Comparison of ENCODE assay signal across 8 cellular contexts in genomic region chr4:47531241-47531953, GRCh38. TPM values are rescaled to one million over a fixed set of nuclear protein-coding genes. Genes with fewer than 3 reads are reported as not detected.
DNase-seq lines count a peak whose midpoint lies in the region; ATAC-seq and TF ChIP-seq lines count a peak whose summit lies in the region.

No MANE protein-coding gene starts in this region.

- no peak overlapping the region for H3K14ac ChIP-seq in neuronal stem cell (ENCODE audit: low read length)

- H2AFZ ChIP-seq in neuronal stem cell (ENCODE audit: low read length) = no peak overlapping the region

- H2BK120ac ChIP-seq in neuronal stem cell (ENCODE audit: low read depth, low read length) = no peak overlapping the region

- H3K4ac ChIP-seq in neuronal stem cell (ENCODE audit: low read length) = no peak overlapping the region

- H3K18ac ChIP-seq in neuronal stem cell (ENCODE audit: low read length) = no peak overlapping the region

- TF ChIP-seq CTCF in Calu3 (IDR thresholded peaks at IDR 0.05; ENCODE audit: unreplicated experiment) (no peak), endothelial cell (IDR thresholded peaks at IDR 0.05; ENCODE audit: unreplicated experiment) (no peak)

- H3K4me1 Mint-ChIP-seq in Calu3 (ENCODE audit: low read depth, unreplicated experiment) (peaks cover 12% of the 10 kb centered on the region), endothelial cell (ENCODE audit: unreplicated experiment) (peaks cover 14% of the 10 kb centered on the region)

- no peak overlapping the region for H4K91ac ChIP-seq in neuronal stem cell (ENCODE audit: low read depth, low read length, poor library complexity)

- no peak overlapping the region for H3K4me3 ChIP-seq in neuronal stem cell (ENCODE audit: low read length in 2 of 2)

- intact Hi-C loops in Calu3 (cut with micrococcal nuclease; ENCODE audit: unreplicated experiment) = loop anchor here (2.0 kb wide), 1 partner anchor 21 kb away; no protein-coding TSS in a partner anchor

- H3K23ac ChIP-seq in neuronal stem cell (ENCODE audit: low read depth, low read length, poor library complexity) = no peak overlapping the region

- H2AK5ac ChIP-seq in neuronal stem cell (ENCODE audit: low read depth, low read length) = no peak overlapping the region

- no peak overlapping the region for H3K4me3 Mint-ChIP-seq in Calu3 (ENCODE audit: low read depth, unreplicated experiment)
- no peak overlapping the region for H3K4me3 Mint-ChIP-seq in endothelial cell (ENCODE audit: unreplicated experiment)

- H3K9me3 ChIP-seq in neuronal stem cell (replicated peaks in 1 of 2; ENCODE audit: control insufficient read depth in 2 of 2, insufficient read depth in 1 of 2, low read depth in 1 of 2, low read length in 2 of 2) = no peaks in the 10 kb centered on the region

- no peaks in the 10 kb centered on the region for H3K36me3 Mint-ChIP-seq in Calu3 (ENCODE audit: insufficient read depth, unreplicated experiment)
- peaks cover 16% of the 10 kb centered on the region for H3K36me3 Mint-ChIP-seq in endothelial cell (ENCODE audit: low read depth, unreplicated experiment)

- peak; percentile 100 for ATAC-seq in GM21423 (IDR thresholded peaks at IDR 0.05; ENCODE audit: unreplicated experiment)

- no peak overlapping the region for H2BK12ac ChIP-seq in neuronal stem cell (ENCODE audit: low read length)

- no peak overlapping the region for H2BK15ac ChIP-seq in neuronal stem cell (ENCODE audit: low read length)

- H3K9me3 Mint-ChIP-seq in Calu3 (ENCODE audit: low read depth, unreplicated experiment) (no peaks in the 10 kb centered on the region), endothelial cell (ENCODE audit: unreplicated experiment) (no peaks in the 10 kb centered on the region)

- H3K27me3 Mint-ChIP-seq in Calu3 (ENCODE audit: unreplicated experiment) (no peaks in the 10 kb centered on the region), endothelial cell (ENCODE audit: unreplicated experiment) (no peaks in the 10 kb centered on the region)

- DNase-seq in Calu3 (no peak), HK-2 (ENCODE audit: unreplicated experiment) (peak; percentile 37), endothelial cell (ENCODE audit: low spot score) (no peak), neuronal stem cell (ENCODE audit: low spot score) (peak; percentile 21), SHP77 (lab: John Stamatoyannopoulos, UW) (no peak), NCI-H446 treated with DMSO at 0.1 percent for 48 hours (lab: John Stamatoyannopoulos, UW) (no peak)
- DNase-seq in activated CD4-positive, alpha-beta T cell treated with anti-CD3 and anti-CD28 coated beads for 48 hours = peak; percentile 40

- no peaks in the 10 kb centered on the region for H3K36me3 ChIP-seq in neuronal stem cell (replicated peaks in 1 of 2; ENCODE audit: control insufficient read depth in 2 of 2, insufficient read depth in 2 of 2, low read length in 2 of 2)

- H3K27ac Mint-ChIP-seq in Calu3 (ENCODE audit: unreplicated experiment) (peak overlapping the region; percentile 28), endothelial cell (ENCODE audit: unreplicated experiment) (peak overlapping the region; percentile 48)

- H4K8ac ChIP-seq in neuronal stem cell (ENCODE audit: low read depth, low read length) = no peak overlapping the region

- no peak overlapping the region for H3K4me2 ChIP-seq in neuronal stem cell (ENCODE audit: insufficient read depth, low read length, poor library complexity, severe bottlenecking)

- CTCF ChIA-PET in Calu3 (lab: Charles Lee) = no interaction called here

- no peaks in the 10 kb centered on the region for H3K27me3 ChIP-seq in neuronal stem cell (ENCODE audit: control insufficient read depth in 3 of 3, insufficient read depth in 3 of 3, low read depth in 1 of 3, low read length in 3 of 3)

- H3K9ac ChIP-seq in neuronal stem cell (ENCODE audit: low read depth, low read length, poor library complexity) = no peak overlapping the region

- BruUV-seq in Calu3 (replicated peaks; lab: Mats Ljungman, UMichigan) = no TSS peak

- peak overlapping the region; percentile 23 for H3K27ac ChIP-seq in neuronal stem cell (replicated peaks; ENCODE audit: low read length)

- no peaks in the 10 kb centered on the region for H3K79me1 ChIP-seq in neuronal stem cell (ENCODE audit: low read depth, low read length)

- H3K4me1 ChIP-seq in neuronal stem cell (ENCODE audit: control insufficient read depth in 2 of 2, insufficient read depth in 1 of 2, low read depth in 1 of 2, low read length in 2 of 2) = peaks cover 8 to 12% of the 10 kb centered on the region in 2 donors

- H2BK5ac ChIP-seq in neuronal stem cell (ENCODE audit: low read length) = no peak overlapping the region

- WGBS in neuronal stem cell (ENCODE audit: extremely low coverage in 2 of 2, insufficient read length in 2 of 2, insufficient replicate concordance in 1 of 2), 2 donors = no CpG with 5 or more reads among the region's 2 CpGs

RNA-seq across cellular contexts. Expression of gene ATP10D, which starts 46.3 kb away (rescaled TPM):
- total RNA-seq in Calu3 (2022) (11.0 and 13.8 TPM in 2 replicates), endothelial cell (ENCODE audit: unreplicated experiment) (9.3 TPM)
- polyA plus RNA-seq in neuronal stem cell (2013, experiment 1 of 2) = 3.0 TPM
- 4.0 TPM for polyA plus RNA-seq in neuronal stem cell (2013, experiment 2 of 2)

Comparison
In these comparisons a context has a peak if more than half of its experiments do, and no peak if none do; other contexts are left out.
1. DNase-seq: peak in HK-2 (single experiment), activated CD4-positive, alpha-beta T cell treated with anti-CD3 and anti-CD28 coated beads for 48 hours (single experiment) and neuronal stem cell (single experiment); none in Calu3 (single experiment), endothelial cell (single experiment), SHP77 (0 of 2) and NCI-H446 treated with DMSO at 0.1 percent for 48 hours (single experiment).